ENCODE assay signal across 1 cellular context in genomic region chr16:48340054-48340453, GRCh38.
TF ChIP-seq lines count a peak whose summit lies in the region.

No MANE protein-coding gene starts in this region.

TF ChIP-seq in GM23338, 12 proteins besides CTCF, POLR2A, EP300 and RAD21 (continued from another document):
- no peak for TF ChIP-seq ZNF462 (CRISPR knock-in tag; IDR thresholded peaks at IDR 0.05)
- no peak for TF ChIP-seq EZH2phosphoT487 (IDR thresholded peaks at IDR 0.05; ENCODE audit: unreplicated experiment)
- no peak for TF ChIP-seq POLR2AphosphoS5 (IDR thresholded peaks at IDR 0.05; ENCODE audit: low read depth)
- no peak for TF ChIP-seq STAT1 (IDR thresholded peaks at IDR 0.05; ENCODE audit: unreplicated experiment)
- no peak for TF ChIP-seq ZNF331 (CRISPR knock-in tag; IDR thresholded peaks at IDR 0.05; ENCODE audit: low read depth)
- no peak for TF ChIP-seq REST (IDR thresholded peaks at IDR 0.05; ENCODE audit: unreplicated experiment)
- TF ChIP-seq NANOG (IDR thresholded peaks at IDR 0.05; ENCODE audit: borderline replicate concordance) = no peak
- TF ChIP-seq CREB1 (CRISPR knock-in tag; IDR thresholded peaks at IDR 0.05; ENCODE audit: low read depth) = no peak
- TF ChIP-seq EZH2 (IDR thresholded peaks at IDR 0.05; ENCODE audit: low read depth, unreplicated experiment) = no peak
- no peak for TF ChIP-seq JUNB (IDR thresholded peaks at IDR 0.05; ENCODE audit: unreplicated experiment)
